ENCODE assay signal across 15 cellular contexts in the genomic region with DNA sequence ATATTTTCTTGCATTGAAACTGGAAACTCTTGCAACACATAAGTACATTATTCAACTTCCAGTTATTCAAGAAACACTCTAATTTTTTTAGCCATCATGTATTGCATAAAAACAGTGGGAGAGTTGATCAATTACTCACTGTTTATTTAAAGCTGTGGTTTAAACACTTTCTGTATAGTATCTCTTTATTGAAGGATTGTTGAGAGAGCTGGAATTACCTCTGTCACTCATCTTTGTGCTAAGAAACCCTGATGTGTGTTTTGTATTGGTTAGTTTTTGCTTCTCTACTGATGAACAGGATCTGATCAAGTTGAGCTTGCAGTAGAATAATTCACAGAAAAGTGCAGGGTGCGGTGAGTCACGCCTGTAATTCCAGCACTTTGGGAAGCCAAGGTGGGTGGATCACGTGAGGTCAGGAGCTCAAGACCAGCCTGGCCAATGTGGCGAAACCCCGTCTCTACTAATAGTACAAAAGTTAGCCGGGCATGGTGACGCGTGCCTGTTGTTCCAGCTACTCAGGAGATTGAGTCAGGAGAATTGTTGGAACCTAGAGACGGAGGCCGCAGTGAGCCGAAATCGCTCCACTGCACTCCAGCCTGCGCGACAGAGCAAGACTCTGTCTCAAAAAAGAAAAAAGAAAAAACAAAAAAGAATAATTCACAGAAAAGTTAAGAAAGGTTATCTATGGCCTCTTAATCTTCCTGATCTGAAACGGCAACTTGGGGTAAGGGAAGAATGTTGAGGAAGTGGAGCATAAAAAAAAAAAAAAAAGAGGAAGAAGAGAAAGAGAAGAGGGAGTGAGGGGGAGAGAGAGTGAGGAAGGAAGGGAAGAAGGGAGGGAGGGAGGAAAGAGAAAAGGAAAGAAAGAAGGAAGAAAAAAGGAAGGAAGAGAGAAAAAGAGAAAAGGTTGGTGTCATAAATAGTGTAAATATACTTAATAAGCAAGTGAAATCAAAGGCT.
DNase-seq lines count a peak whose midpoint lies in the region; ATAC-seq and TF ChIP-seq lines count a peak whose summit lies in the region.
"Had no signal": no experiment of that assay in that cellular context is flagged by ENCODE, and none has a peak within 500 bp of the region (broad histone marks: within the 10 kb centered on the region; RNA-seq: fewer than 3 reads in every experiment).

No MANE protein-coding gene starts in this region.

- H3K36me3 Mint-ChIP-seq in natural killer cell, result no peaks in the 10 kb centered on the region

- peak; percentile 14 for DNase-seq in A172 (ENCODE audit: low spot score)
- DNase-seq in HS-5 (ENCODE audit: low read depth), result peak; percentile 97
- DNase-seq in SIG-M5 (lab: John Stamatoyannopoulos, UW), result peak; percentile 71
- peak; percentile 28 for DNase-seq in fibroblast of villous mesenchyme (ENCODE audit: low read depth)
- DNase-seq in natural killer cell, result no peak
- no peak for DNase-seq in GM10266 (ENCODE audit: extremely low spot score)
- DNase-seq: GDM1; H7; NCI-H1105; NK-92 treated with Interleukin-12 subunit alpha and Interleukin-12 subunit beta, amount 100 ng/mL, for 24 hours; WERI-Rb-1 had no signal

- H3K4me1 Mint-ChIP-seq in natural killer cell, result no peaks in the 10 kb centered on the region

- no peak overlapping the region for H3K4me3 Mint-ChIP-seq in natural killer cell
- H3K4me3 Mint-ChIP-seq: activated T-helper 1 cell treated with anti-CD3 and anti-CD28 coated beads, Interleukin-12 subunit alpha, Interleukin-12 subunit beta, Interleukin-2, Interleukin-4 antibody, amounts not matched to agents 30 ng/mL and 10 ng/mL and 1 ng/mL, durations not matched to agents 14 hours and 24 hours and 36 hours had no signal

- ATAC-seq in natural killer cell, result no peak
- ATAC-seq in GM21619 (IDR thresholded peaks at IDR 0.05; ENCODE audit: unreplicated experiment), result no peak
- ATAC-seq in GM21526 (IDR thresholded peaks at IDR 0.05; ENCODE audit: low FRiP score, unreplicated experiment), result no peak

- H3K27ac Mint-ChIP-seq in natural killer cell, result no peak overlapping the region
- H3K27ac Mint-ChIP-seq: activated T-helper 1 cell treated with anti-CD3 and anti-CD28 coated beads, Interleukin-12 subunit alpha, Interleukin-12 subunit beta, Interleukin-2, Interleukin-4 antibody, amounts not matched to agents 30 ng/mL and 10 ng/mL and 1 ng/mL, durations not matched to agents 14 hours and 24 hours and 36 hours had no signal

- TF ChIP-seq CTCF in fibroblast of villous mesenchyme (IDR thresholded peaks at IDR 0.05; ENCODE audit: insufficient read depth, low read depth, low read length) (no peak), natural killer cell (IDR thresholded peaks at IDR 0.05) (no peak), GM10266 (IDR thresholded peaks at IDR 0.05; ENCODE audit: control insufficient read depth, insufficient read depth, low read depth, missing control alignments) (no peak)

- no peaks in the 10 kb centered on the region for H3K9me3 Mint-ChIP-seq in natural killer cell
- H3K9me3 Mint-ChIP-seq: activated T-helper 1 cell treated with anti-CD3 and anti-CD28 coated beads, Interleukin-12 subunit alpha, Interleukin-12 subunit beta, Interleukin-2, Interleukin-4 antibody, amounts not matched to agents 30 ng/mL and 10 ng/mL and 1 ng/mL, durations not matched to agents 14 hours and 24 hours and 36 hours had no signal

- H3K27me3 Mint-ChIP-seq in natural killer cell (ENCODE audit: low read depth in 2 of 2), result no peaks in the 10 kb centered on the region

- H3K4me3 ChIP-seq in fibroblast of villous mesenchyme (ENCODE audit: low read depth, low read length), result no peak overlapping the region
- H3K4me3 ChIP-seq: vagina had no signal

- intact Hi-C loops in natural killer cell (cut with micrococcal nuclease), result no loop called here

Comparison
In these comparisons a context has a peak if more than half of its experiments do, and no peak if none do; other contexts are left out.
1. DNase-seq: peak in A172 (single experiment), HS-5 (single experiment), SIG-M5 (single experiment) and fibroblast of villous mesenchyme (single experiment); none in natural killer cell (single experiment) and GM10266 (single experiment).